In genomic region chr12:2890388-2891239, GRCh38 we compare ENCODE assay signal across 8 cellular contexts. TPM values are rescaled to one million over a fixed set of nuclear protein-coding genes. Genes with fewer than 3 reads are reported as not detected.
A peak's percentile ranks its signal among the peaks of the same experiment; 100 is the strongest.
DNase-seq lines count a peak whose midpoint lies in the region; ATAC-seq and TF ChIP-seq lines count a peak whose summit lies in the region.

TULP3 (plus strand) TSS chr12:2890891; CDS start chr12:2890948, 57 bp downstream.

- no peaks in the 10 kb centered on the region for H3K9me2 ChIP-seq in SU-DHL-6 (replicated peaks; ENCODE audit: insufficient read depth, low read length)

- 0 out of 2 replicates have a peak, but pooled peaks cover 2% of the 10 kb centered on the region for H3K36me3 ChIP-seq in SU-DHL-6 (ENCODE audit: low read length)
- no peaks in the 10 kb centered on the region for H3K36me3 ChIP-seq in adipocyte (ENCODE audit: control insufficient read depth, insufficient read depth, low read length, severe bottlenecking)
- peaks cover 10% of the 10 kb centered on the region for H3K36me3 ChIP-seq in cardiac muscle cell
- no peaks in the 10 kb centered on the region for H3K36me3 ChIP-seq in parathyroid adenoma (ENCODE audit: control insufficient read depth, insufficient read depth, low read length)
- H3K36me3 ChIP-seq in tibial nerve: peaks cover 0 to 19% (median 0%) of the 10 kb centered on the region in 3 donors

- peak; percentile 81 to 99 for TF ChIP-seq POLR2A in tibial nerve (IDR thresholded peaks at IDR 0.05)

- peak; percentile 81 to 99 for TF ChIP-seq EP300 in tibial nerve (IDR thresholded peaks at IDR 0.05)

- H4K20me1 ChIP-seq in SU-DHL-6 (ENCODE audit: low read depth, low read length): no peaks in the 10 kb centered on the region

- peaks cover 28% of the 10 kb centered on the region for H3F3A ChIP-seq in SU-DHL-6 (ENCODE audit: insufficient read depth)

- peak within 1 kb of the TSS; percentile 77 for H3K9ac ChIP-seq in SU-DHL-6 (ENCODE audit: low read length)
- H3K9ac ChIP-seq in adipocyte (ENCODE audit: low read length): peak within 1 kb of the TSS; percentile 92
- peak within 1 kb of the TSS; percentile 75 for H3K9ac ChIP-seq in parathyroid adenoma

- peak; percentile 99 for ATAC-seq in HG02642 (IDR thresholded peaks at IDR 0.05; ENCODE audit: poor library complexity, unreplicated experiment)

- TF ChIP-seq CTCF in GM12864 (IDR thresholded peaks at IDR 0.05; ENCODE audit: low read depth, low read length, missing control alignments) (no peak), SU-DHL-6 (IDR thresholded peaks at IDR 0.05; ENCODE audit: insufficient read depth, low read length, poor library complexity, severe bottlenecking) (no peak), cardiac muscle cell (IDR thresholded peaks at IDR 0.05; ENCODE audit: low read depth, low read length) (peak; percentile 11), parathyroid adenoma (IDR thresholded peaks at IDR 0.05) (no peak), tibial nerve (IDR thresholded peaks at IDR 0.05) (peak in 3 of 5 experiments; percentile 12 to 46 (median 26))

- H3K27me3 ChIP-seq in SU-DHL-6 (ENCODE audit: low read length): no peaks in the 10 kb centered on the region
- no peaks in the 10 kb centered on the region for H3K27me3 ChIP-seq in adipocyte (replicated peaks; ENCODE audit: control insufficient read depth, insufficient read depth, low read length)
- H3K27me3 ChIP-seq in cardiac muscle cell: no peaks in the 10 kb centered on the region
- H3K27me3 ChIP-seq in parathyroid adenoma (ENCODE audit: control insufficient read depth, insufficient read depth, low read length): no peaks in the 10 kb centered on the region
- no peaks in the 10 kb centered on the region for H3K27me3 ChIP-seq in tibial nerve

- H3K4me2 ChIP-seq in SU-DHL-6 (ENCODE audit: low read depth, low read length, poor library complexity, severe bottlenecking) (peak within 1 kb of the TSS; percentile 82), parathyroid adenoma (ENCODE audit: low read length) (peak within 1 kb of the TSS; percentile 72)

- H3K4me3 ChIP-seq in GM12864 (ENCODE audit: low read depth, low read length) (peak within 1 kb of the TSS; percentile 81), SU-DHL-6 (ENCODE audit: insufficient read depth, low read length, poor library complexity, severe bottlenecking) (peak within 1 kb of the TSS; percentile 73), adipocyte (ENCODE audit: low read length) (peak within 1 kb of the TSS; percentile 91), cardiac muscle cell (peak within 1 kb of the TSS; percentile 84), parathyroid adenoma (ENCODE audit: low read depth, low read length) (peak within 1 kb of the TSS; percentile 74), tibial nerve (peak within 1 kb of the TSS; percentile 83 to 98 (median 90))

- DNase-seq in GM12864 (ENCODE audit: low read depth) (peak; percentile 84), NCI-H1105 treated with DMSO at 0.1 percent for 48 hours (lab: John Stamatoyannopoulos, UW) (peak; percentile 98), adipocyte (ENCODE audit: low read depth) (peak; percentile 100), cardiac muscle cell (ENCODE audit: low read depth in 1 of 2, low spot score in 1 of 2) (peak; percentile 98 to 99), tibial nerve (ENCODE audit: low spot score in 2 of 2) (peak; percentile 98 to 99)

- H3K9me3 ChIP-seq in SU-DHL-6 (ENCODE audit: insufficient read depth, low read length) (no peaks in the 10 kb centered on the region), adipocyte (ENCODE audit: control insufficient read depth, low read length) (no peaks in the 10 kb centered on the region), cardiac muscle cell (ENCODE audit: low read depth) (no peaks in the 10 kb centered on the region), parathyroid adenoma (ENCODE audit: control insufficient read depth, low read length) (no peaks in the 10 kb centered on the region), tibial nerve (no peaks in the 10 kb centered on the region)

- H3K79me2 ChIP-seq in SU-DHL-6 (ENCODE audit: insufficient read depth, low read length): no peaks in the 10 kb centered on the region; the same call in 1 of the 2 replicates
- H3K79me2 ChIP-seq in parathyroid adenoma: peaks cover 3% of the 10 kb centered on the region

- H2AFZ ChIP-seq in SU-DHL-6 (ENCODE audit: low read depth, low read length, severe bottlenecking): peak within 1 kb of the TSS; percentile 96
- peak within 1 kb of the TSS; percentile 93 for H2AFZ ChIP-seq in parathyroid adenoma

- 1% methylated on average over 45 to 66 of the region's 83 CpGs for WGBS in tibial nerve, 2 donors

- H3K4me1 ChIP-seq in adipocyte (ENCODE audit: control insufficient read depth, insufficient read depth, low read length) (peaks cover 41% of the 10 kb centered on the region), cardiac muscle cell (ENCODE audit: low read depth) (no peaks in the 10 kb centered on the region), parathyroid adenoma (peaks cover 2% of the 10 kb centered on the region), tibial nerve (peaks cover 0 to 48% (median 13%) of the 10 kb centered on the region in 4 donors)

- H3K27ac ChIP-seq in SU-DHL-6 (ENCODE audit: low read depth, low read length) (peak within 1 kb of the TSS; percentile 54), cardiac muscle cell (peak within 1 kb of the TSS; percentile 83), parathyroid adenoma (peak within 1 kb of the TSS; percentile 64), tibial nerve (peak within 1 kb of the TSS; percentile 88 to 99 (median 96))

RNA-seq across cellular contexts. Expression of gene TULP3, which starts in this region (rescaled TPM):
- total RNA-seq in cardiac muscle cell: 19.5 and 20.1 TPM in 2 replicates
- polyA plus RNA-seq in cardiac muscle cell: 25.8 and 30.4 TPM in 2 replicates
- 10 to 100 TPM; 34.3 to 41.6 (median 37.6) TPM for total RNA-seq in tibial nerve

Comparison
In these comparisons a context has a peak if more than half of its experiments do, and no peak if none do; other contexts are left out.
1. Peak in every context shown above with its lines: DNase-seq, ATAC-seq, H3K4me3 ChIP-seq and H3K27ac ChIP-seq.
2. CTCF ChIP-seq: peak in cardiac muscle cell (single experiment) and tibial nerve (3 of 5); none in GM12864 (single experiment), SU-DHL-6 (single experiment) and parathyroid adenoma (single experiment).